1 cellular context compared by ENCODE assay signal in genomic region chr4:2744576-2745270, GRCh38.
TF ChIP-seq lines count a peak whose summit lies in the region.

No MANE protein-coding gene starts in this region.

TF ChIP-seq in WTC11, 78 proteins besides CTCF, POLR2A, EP300 and RAD21 (continued from another document):
- TF ChIP-seq ZNF425 (CRISPR knock-in tag; conservative IDR thresholded peaks at IDR 0.05), result no peak
- TF ChIP-seq NR1H2 (CRISPR knock-in tag; IDR thresholded peaks at IDR 0.05), result no peak
- TF ChIP-seq ZNF138 (CRISPR knock-in tag; conservative IDR thresholded peaks at IDR 0.05), result no peak
- TF ChIP-seq ELF4 (CRISPR knock-in tag; IDR thresholded peaks at IDR 0.05; ENCODE audit: low read depth), result no peak
- TF ChIP-seq NFYB (CRISPR knock-in tag; conservative IDR thresholded peaks at IDR 0.05; ENCODE audit: low read depth), result no peak
- no peak for TF ChIP-seq NFE2L1 (CRISPR knock-in tag; IDR thresholded peaks at IDR 0.05)
- no peak for TF ChIP-seq CDX4 (CRISPR knock-in tag; IDR thresholded peaks at IDR 0.05; ENCODE audit: borderline replicate concordance)
- no peak for TF ChIP-seq IRF2 (CRISPR knock-in tag; IDR thresholded peaks at IDR 0.05; ENCODE audit: borderline replicate concordance, low read depth)
- no peak for TF ChIP-seq ATF1 (CRISPR knock-in tag; IDR thresholded peaks at IDR 0.05)
- TF ChIP-seq TCF7 (CRISPR knock-in tag; IDR thresholded peaks at IDR 0.05; ENCODE audit: low read depth), result no peak
- no peak for TF ChIP-seq MLX (CRISPR knock-in tag; IDR thresholded peaks at IDR 0.05)
